Comparison of ENCODE assay signal across 1 cellular context in the genomic region with DNA sequence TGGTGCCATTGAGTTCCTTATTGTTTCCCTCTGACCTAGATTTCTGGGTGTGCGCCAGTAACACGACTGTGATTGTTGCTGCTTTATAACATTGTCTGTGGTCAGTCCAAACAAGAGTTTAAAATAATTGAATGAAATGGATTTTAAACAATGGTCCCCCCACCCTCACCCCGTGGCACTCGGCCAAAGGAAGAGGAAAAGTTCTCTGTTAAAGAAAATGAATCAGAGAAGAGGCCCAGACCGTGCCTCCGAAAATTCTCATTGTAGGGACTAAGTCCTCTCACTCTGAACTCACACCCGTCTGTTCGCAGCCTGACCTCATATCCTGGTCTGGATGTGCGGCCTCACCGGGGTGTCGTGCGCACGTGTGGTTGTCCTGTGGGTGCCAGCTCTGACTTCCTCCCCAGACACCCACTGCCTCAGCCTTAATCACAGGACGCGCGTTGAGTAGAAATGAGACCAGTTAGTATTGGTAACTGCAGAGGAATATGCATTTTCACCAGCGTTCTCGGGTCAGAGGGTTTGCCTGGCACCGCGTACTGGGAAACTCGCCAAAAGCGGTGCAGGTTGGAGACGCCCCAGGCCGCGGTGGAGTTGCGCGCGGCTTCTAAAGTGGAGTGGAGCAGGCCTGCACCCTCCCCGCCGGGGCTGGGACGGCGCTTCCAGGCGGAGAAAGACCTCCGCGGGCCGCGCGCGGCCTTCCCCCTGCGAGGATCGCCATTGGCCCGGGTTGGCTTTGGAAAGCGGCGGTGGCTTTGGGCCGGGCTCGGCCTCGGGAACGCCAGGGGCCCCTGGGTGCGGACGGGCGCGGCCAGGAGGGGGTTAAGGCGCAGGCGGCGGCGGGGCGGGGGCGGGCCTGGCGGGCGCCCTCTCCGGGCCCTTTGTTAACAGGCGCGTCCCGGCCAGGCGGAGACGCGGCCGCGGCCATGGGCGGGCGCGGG.
TF ChIP-seq lines count a peak whose summit lies in the region.

Gene ABL1, plus strand, starts transcription at position 884 of the 941 bp plus-strand sequence. CDS start 193 bp downstream, outside the sequence.

TF ChIP-seq in HepG2, 621 proteins besides CTCF, POLR2A, EP300 and RAD21 (continued from another document and continues in another):
- TF ChIP-seq, protein P1, sequence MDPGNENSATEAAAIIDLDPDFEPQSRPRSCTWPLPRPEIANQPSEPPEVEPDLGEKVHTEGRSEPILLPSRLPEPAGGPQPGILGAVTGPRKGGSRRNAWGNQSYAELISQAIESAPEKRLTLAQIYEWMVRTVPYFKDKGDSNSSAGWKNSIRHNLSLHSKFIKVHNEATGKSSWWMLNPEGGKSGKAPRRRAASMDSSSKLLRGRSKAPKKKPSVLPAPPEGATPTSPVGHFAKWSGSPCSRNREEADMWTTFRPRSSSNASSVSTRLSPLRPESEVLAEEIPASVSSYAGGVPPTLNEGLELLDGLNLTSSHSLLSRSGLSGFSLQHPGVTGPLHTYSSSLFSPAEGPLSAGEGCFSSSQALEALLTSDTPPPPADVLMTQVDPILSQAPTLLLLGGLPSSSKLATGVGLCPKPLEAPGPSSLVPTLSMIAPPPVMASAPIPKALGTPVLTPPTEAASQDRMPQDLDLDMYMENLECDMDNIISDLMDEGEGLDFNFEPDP (CRISPR knock-in tag; conservative IDR thresholded peaks at IDR 0.05): no peak
- TF ChIP-seq MTF1 (CRISPR knock-in tag; IDR thresholded peaks at IDR 0.05) (peak; percentile 74; the same call in 1 of the 2 replicates), HDAC1 (CRISPR knock-in tag; IDR thresholded peaks at IDR 0.05) (peak; percentile 49; the same call in 1 of the 2 replicates), HDAC6 (IDR thresholded peaks at IDR 0.05; ENCODE audit: low read depth, low read length) (no peak), ZNF503 (CRISPR knock-in tag; IDR thresholded peaks at IDR 0.05) (no peak), ZNF569 (CRISPR knock-in tag; IDR thresholded peaks at IDR 0.05; ENCODE audit: borderline replicate concordance) (no peak), TAF15 (IDR thresholded peaks at IDR 0.05; ENCODE audit: low read depth, low read length, poor library complexity, severe bottlenecking) (no peak), JUN (CRISPR knock-in tag; IDR thresholded peaks at IDR 0.05) (no peak), SP140L (CRISPR knock-in tag; IDR thresholded peaks at IDR 0.05; ENCODE audit: borderline replicate concordance) (no peak), NPAS2 (CRISPR knock-in tag; IDR thresholded peaks at IDR 0.05; ENCODE audit: borderline replicate concordance) (no peak), KAT8 (CRISPR knock-in tag; IDR thresholded peaks at IDR 0.05) (peak; percentile 43; the same call in 1 of the 2 replicates), ZNF253 (CRISPR knock-in tag; IDR thresholded peaks at IDR 0.05; ENCODE audit: borderline replicate concordance) (no peak), ELF1 (CRISPR knock-in tag; IDR thresholded peaks at IDR 0.05) (no peak; the same call in 1 of the 2 replicates), NR2F6 (IDR thresholded peaks at IDR 0.05) (no peak), NR2F6 (CRISPR knock-in tag; IDR thresholded peaks at IDR 0.05) (peak; percentile 39; the same call in 1 of the 2 replicates), ZNF574 (CRISPR knock-in tag; IDR thresholded peaks at IDR 0.05) (peak; percentile 17; the same call in 1 of the 2 replicates), NCOA5 (CRISPR knock-in tag; IDR thresholded peaks at IDR 0.05) (no peak), CBX1 (IDR thresholded peaks at IDR 0.05; ENCODE audit: low read depth) (peak; percentile 26), ZKSCAN1 (IDR thresholded peaks at IDR 0.05; ENCODE audit: low read length) (no peak), KLF6 (CRISPR knock-in tag; IDR thresholded peaks at IDR 0.05) (no peak), ZNF501 (CRISPR knock-in tag; IDR thresholded peaks at IDR 0.05) (peak; percentile 48; the same call in 1 of the 2 replicates), ZSCAN31 (CRISPR knock-in tag; IDR thresholded peaks at IDR 0.05; ENCODE audit: low read depth) (no peak), ZNF3 (CRISPR knock-in tag; IDR thresholded peaks at IDR 0.05) (no peak), TOE1 (CRISPR knock-in tag; IDR thresholded peaks at IDR 0.05) (no peak), FOXP4 (CRISPR knock-in tag; IDR thresholded peaks at IDR 0.05) (peak; percentile 60; the same call in 1 of the 2 replicates), ZSCAN29 (CRISPR knock-in tag; conservative IDR thresholded peaks at IDR 0.05) (no peak), HNF4A (CRISPR knock-in tag; IDR thresholded peaks at IDR 0.05) (0 out of 2 replicates have a peak, but pooled peaks have one; percentile 25), MEIS1 (CRISPR knock-in tag; IDR thresholded peaks at IDR 0.05; ENCODE audit: borderline replicate concordance) (no peak), GLI4 (CRISPR knock-in tag; IDR thresholded peaks at IDR 0.05; ENCODE audit: borderline replicate concordance) (no peak), ZNF30 (CRISPR knock-in tag; IDR thresholded peaks at IDR 0.05) (no peak)
- TF ChIP-seq, protein P2, sequence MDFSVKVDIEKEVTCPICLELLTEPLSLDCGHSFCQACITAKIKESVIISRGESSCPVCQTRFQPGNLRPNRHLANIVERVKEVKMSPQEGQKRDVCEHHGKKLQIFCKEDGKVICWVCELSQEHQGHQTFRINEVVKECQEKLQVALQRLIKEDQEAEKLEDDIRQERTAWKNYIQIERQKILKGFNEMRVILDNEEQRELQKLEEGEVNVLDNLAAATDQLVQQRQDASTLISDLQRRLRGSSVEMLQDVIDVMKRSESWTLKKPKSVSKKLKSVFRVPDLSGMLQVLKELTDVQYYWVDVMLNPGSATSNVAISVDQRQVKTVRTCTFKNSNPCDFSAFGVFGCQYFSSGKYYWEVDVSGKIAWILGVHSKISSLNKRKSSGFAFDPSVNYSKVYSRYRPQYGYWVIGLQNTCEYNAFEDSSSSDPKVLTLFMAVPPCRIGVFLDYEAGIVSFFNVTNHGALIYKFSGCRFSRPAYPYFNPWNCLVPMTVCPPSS (IDR thresholded peaks at IDR 0.05): no peak
- TF ChIP-seq, protein P3, sequence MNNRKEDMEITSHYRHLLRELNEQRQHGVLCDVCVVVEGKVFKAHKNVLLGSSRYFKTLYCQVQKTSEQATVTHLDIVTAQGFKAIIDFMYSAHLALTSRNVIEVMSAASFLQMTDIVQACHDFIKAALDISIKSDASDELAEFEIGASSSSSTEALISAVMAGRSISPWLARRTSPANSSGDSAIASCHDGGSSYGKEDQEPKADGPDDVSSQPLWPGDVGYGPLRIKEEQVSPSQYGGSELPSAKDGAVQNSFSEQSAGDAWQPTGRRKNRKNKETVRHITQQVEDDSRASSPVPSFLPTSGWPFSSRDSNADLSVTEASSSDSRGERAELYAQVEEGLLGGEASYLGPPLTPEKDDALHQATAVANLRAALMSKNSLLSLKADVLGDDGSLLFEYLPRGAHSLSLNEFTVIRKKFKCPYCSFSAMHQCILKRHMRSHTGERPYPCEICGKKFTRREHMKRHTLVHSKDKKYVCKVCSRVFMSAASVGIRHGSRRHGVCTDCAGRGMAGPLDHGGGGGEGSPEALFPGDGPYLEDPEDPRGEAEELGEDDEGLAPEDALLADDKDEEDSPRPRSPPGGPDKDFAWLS (CRISPR knock-in tag; IDR thresholded peaks at IDR 0.05; ENCODE audit: borderline replicate concordance): no peak
- TF ChIP-seq, protein P4, sequence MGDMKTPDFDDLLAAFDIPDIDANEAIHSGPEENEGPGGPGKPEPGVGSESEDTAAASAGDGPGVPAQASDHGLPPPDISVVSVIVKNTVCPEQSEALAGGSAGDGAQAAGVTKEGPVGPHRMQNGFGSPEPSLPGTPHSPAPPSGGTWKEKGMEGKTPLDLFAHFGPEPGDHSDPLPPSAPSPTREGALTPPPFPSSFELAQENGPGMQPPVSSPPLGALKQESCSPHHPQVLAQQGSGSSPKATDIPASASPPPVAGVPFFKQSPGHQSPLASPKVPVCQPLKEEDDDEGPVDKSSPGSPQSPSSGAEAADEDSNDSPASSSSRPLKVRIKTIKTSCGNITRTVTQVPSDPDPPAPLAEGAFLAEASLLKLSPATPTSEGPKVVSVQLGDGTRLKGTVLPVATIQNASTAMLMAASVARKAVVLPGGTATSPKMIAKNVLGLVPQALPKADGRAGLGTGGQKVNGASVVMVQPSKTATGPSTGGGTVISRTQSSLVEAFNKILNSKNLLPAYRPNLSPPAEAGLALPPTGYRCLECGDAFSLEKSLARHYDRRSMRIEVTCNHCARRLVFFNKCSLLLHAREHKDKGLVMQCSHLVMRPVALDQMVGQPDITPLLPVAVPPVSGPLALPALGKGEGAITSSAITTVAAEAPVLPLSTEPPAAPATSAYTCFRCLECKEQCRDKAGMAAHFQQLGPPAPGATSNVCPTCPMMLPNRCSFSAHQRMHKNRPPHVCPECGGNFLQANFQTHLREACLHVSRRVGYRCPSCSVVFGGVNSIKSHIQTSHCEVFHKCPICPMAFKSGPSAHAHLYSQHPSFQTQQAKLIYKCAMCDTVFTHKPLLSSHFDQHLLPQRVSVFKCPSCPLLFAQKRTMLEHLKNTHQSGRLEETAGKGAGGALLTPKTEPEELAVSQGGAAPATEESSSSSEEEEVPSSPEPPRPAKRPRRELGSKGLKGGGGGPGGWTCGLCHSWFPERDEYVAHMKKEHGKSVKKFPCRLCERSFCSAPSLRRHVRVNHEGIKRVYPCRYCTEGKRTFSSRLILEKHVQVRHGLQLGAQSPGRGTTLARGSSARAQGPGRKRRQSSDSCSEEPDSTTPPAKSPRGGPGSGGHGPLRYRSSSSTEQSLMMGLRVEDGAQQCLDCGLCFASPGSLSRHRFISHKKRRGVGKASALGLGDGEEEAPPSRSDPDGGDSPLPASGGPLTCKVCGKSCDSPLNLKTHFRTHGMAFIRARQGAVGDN (CRISPR knock-in tag; IDR thresholded peaks at IDR 0.05): peak; percentile 92
- TF ChIP-seq, protein P5, sequence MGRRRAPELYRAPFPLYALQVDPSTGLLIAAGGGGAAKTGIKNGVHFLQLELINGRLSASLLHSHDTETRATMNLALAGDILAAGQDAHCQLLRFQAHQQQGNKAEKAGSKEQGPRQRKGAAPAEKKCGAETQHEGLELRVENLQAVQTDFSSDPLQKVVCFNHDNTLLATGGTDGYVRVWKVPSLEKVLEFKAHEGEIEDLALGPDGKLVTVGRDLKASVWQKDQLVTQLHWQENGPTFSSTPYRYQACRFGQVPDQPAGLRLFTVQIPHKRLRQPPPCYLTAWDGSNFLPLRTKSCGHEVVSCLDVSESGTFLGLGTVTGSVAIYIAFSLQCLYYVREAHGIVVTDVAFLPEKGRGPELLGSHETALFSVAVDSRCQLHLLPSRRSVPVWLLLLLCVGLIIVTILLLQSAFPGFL (CRISPR knock-in tag; IDR thresholded peaks at IDR 0.05): no peak
- TF ChIP-seq, protein P6, sequence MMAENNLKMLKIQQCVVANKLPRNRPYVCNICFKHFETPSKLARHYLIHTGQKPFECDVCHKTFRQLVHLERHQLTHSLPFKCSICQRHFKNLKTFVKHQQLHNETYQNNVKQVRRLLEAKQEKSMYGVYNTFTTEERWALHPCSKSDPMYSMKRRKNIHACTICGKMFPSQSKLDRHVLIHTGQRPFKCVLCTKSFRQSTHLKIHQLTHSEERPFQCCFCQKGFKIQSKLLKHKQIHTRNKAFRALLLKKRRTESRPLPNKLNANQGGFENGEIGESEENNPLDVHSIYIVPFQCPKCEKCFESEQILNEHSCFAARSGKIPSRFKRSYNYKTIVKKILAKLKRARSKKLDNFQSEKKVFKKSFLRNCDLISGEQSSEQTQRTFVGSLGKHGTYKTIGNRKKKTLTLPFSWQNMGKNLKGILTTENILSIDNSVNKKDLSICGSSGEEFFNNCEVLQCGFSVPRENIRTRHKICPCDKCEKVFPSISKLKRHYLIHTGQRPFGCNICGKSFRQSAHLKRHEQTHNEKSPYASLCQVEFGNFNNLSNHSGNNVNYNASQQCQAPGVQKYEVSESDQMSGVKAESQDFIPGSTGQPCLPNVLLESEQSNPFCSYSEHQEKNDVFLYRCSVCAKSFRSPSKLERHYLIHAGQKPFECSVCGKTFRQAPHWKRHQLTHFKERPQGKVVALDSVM (CRISPR knock-in tag; IDR thresholded peaks at IDR 0.05): 0 out of 2 replicates have a peak, but pooled peaks have one; percentile 16
